Comparison of ENCODE assay signal across 20 cellular contexts in genomic region chr12:1875608-1876007, GRCh38. TPM values are rescaled to one million over a fixed set of nuclear protein-coding genes. Genes with fewer than 3 reads are reported as not detected.
DNase-seq lines count a peak whose midpoint lies in the region; ATAC-seq and TF ChIP-seq lines count a peak whose summit lies in the region.
"Had no signal": no experiment of that assay in that cellular context is flagged by ENCODE, and none has a peak within 500 bp of the region (broad histone marks: within the 10 kb centered on the region; RNA-seq: fewer than 3 reads in every experiment).

No MANE protein-coding gene starts in this region.

- ATAC-seq in heart right ventricle, result no peak
- ATAC-seq in GM21529 (IDR thresholded peaks at IDR 0.05; ENCODE audit: unreplicated experiment), result no peak
- ATAC-seq: GM23338, K562 had no signal

- H3K4me2 ChIP-seq in hepatocyte, result no peak overlapping the region
- H3K4me2 ChIP-seq: GM23338 had no signal

- H3K4me1 Mint-ChIP-seq in osteocyte (ENCODE audit: unreplicated experiment), result no peaks in the 10 kb centered on the region

- no peaks in the 10 kb centered on the region for H3K79me2 ChIP-seq in hepatocyte

- H3K9me3 ChIP-seq in right atrium auricular region (no peaks in the 10 kb centered on the region), heart right ventricle (no peaks in the 10 kb centered on the region), hepatocyte (ENCODE audit: low read depth) (no peaks in the 10 kb centered on the region)
- H3K9me3 ChIP-seq: HAP-1, MG63 had no signal

- no peaks in the 10 kb centered on the region for H4K20me1 ChIP-seq in hepatocyte (ENCODE audit: insufficient read depth, poor library complexity, severe bottlenecking)

- H3K36me3 Mint-ChIP-seq in osteocyte (ENCODE audit: unreplicated experiment), result no peaks in the 10 kb centered on the region

- peak; percentile 34 for DNase-seq in right atrium auricular region (ENCODE audit: low spot score)
- DNase-seq in heart right ventricle, result no peak
- peak; percentile 0 for DNase-seq in hepatocyte (ENCODE audit: low spot score)
- peak; percentile 53 for DNase-seq in osteocyte (ENCODE audit: extremely low spot score, unreplicated experiment)
- no peak for DNase-seq in nucleus accumbens (lab: John Stamatoyannopoulos, UW)
- no peak for DNase-seq in epidermal melanocyte (ENCODE audit: insufficient read length, low spot score)
- DNase-seq: Calu3, HFFc6, MG63, NCI-H1105 treated with DMSO at 0.1 percent for 48 hours, NCI-H2029, NCI-H524 treated with DMSO at 0.1 percent for 48 hours, NCI-H774, SIG-M5 had no signal

- no peak overlapping the region for H3K4me3 ChIP-seq in right atrium auricular region
- H3K4me3 ChIP-seq in heart right ventricle, result no peak overlapping the region
- no peak overlapping the region for H3K4me3 ChIP-seq in hepatocyte
- H3K4me3 ChIP-seq: GM23338, HAP-1, K562, MG63 had no signal

- H3K4me1 ChIP-seq in right atrium auricular region (no peaks in the 10 kb centered on the region), heart right ventricle (no peaks in the 10 kb centered on the region), hepatocyte (ENCODE audit: insufficient read depth) (no peaks in the 10 kb centered on the region)
- H3K4me1 ChIP-seq: HAP-1 had no signal

- no peaks in the 10 kb centered on the region for H3K9me3 Mint-ChIP-seq in osteocyte (ENCODE audit: unreplicated experiment)
- H3K9me3 Mint-ChIP-seq: GM23338 had no signal

- H3K27me3 Mint-ChIP-seq in osteocyte (ENCODE audit: unreplicated experiment), result peaks cover 57% of the 10 kb centered on the region

- TF ChIP-seq CTCF in right atrium auricular region (IDR thresholded peaks at IDR 0.05) (no peak), heart right ventricle (IDR thresholded peaks at IDR 0.05) (no peak), hepatocyte (IDR thresholded peaks at IDR 0.05; ENCODE audit: poor library complexity) (no peak), osteocyte (IDR thresholded peaks at IDR 0.05) (no peak)

- intact Hi-C loops in heart right ventricle (cut with DNase I), result no loop called here

- no peaks in the 10 kb centered on the region for H3K9me2 ChIP-seq in hepatocyte (replicated peaks; ENCODE audit: insufficient read depth)

- H3K27ac ChIP-seq in right atrium auricular region (no peak overlapping the region), heart right ventricle (no peak overlapping the region), hepatocyte (no peak overlapping the region)

- no peak overlapping the region for H2AFZ ChIP-seq in hepatocyte
- H2AFZ ChIP-seq: GM23338 had no signal

- no peak overlapping the region for H3K27ac Mint-ChIP-seq in osteocyte (ENCODE audit: unreplicated experiment)
- H3K27ac Mint-ChIP-seq: GM23338, HFFc6 had no signal

- WGBS in heart right ventricle, 2 donors, result 66 to 79% methylated on average over 6 of the region's 6 CpGs
- 94% methylated on average over 6 of the region's 6 CpGs for WGBS in hepatocyte (ENCODE audit: low lambda C conversion rate, missing lambda C conversion rate)

- H3K36me3 ChIP-seq in right atrium auricular region (no peaks in the 10 kb centered on the region), heart right ventricle (no peaks in the 10 kb centered on the region), hepatocyte (replicated peaks; ENCODE audit: insufficient read depth, low read depth) (no peaks in the 10 kb centered on the region)
- H3K36me3 ChIP-seq: HAP-1, MG63 had no signal

- no peak overlapping the region for H3K4me3 Mint-ChIP-seq in osteocyte (ENCODE audit: unreplicated experiment)
- H3K4me3 Mint-ChIP-seq: GM23338, HFFc6 had no signal

- H3K27me3 ChIP-seq in right atrium auricular region (no peaks in the 10 kb centered on the region), heart right ventricle (peaks cover 0 to 25% (median 4%) of the 10 kb centered on the region in 7 donors), hepatocyte (peaks cover 3% of the 10 kb centered on the region)
- H3K27me3 ChIP-seq: MG63 had no signal

RNA-seq across cellular contexts. Expression of gene CACNA2D4, which starts 42.8 kb away (rescaled TPM):
- total RNA-seq in right atrium auricular region (1 to 10 TPM; 1.6 to 4.1 TPM), heart right ventricle (1 to 10 TPM in 3 of 10 donors, under 1 TPM in 7; 0.19 to 6.2 (median 0.70) TPM), hepatocyte (1.3 and 4.7 TPM in 2 replicates), osteocyte (not detected in 2 replicates)
- polyA plus RNA-seq in heart right ventricle (1 to 10 TPM; 1.4 to 1.7 TPM), hepatocyte (2.1 and 5.7 TPM in 2 replicates)
- total RNA-seq: A172 had no signal

RNA-seq across cellular contexts. Expression of gene LRTM2, which starts 55.2 kb away (rescaled TPM):
- total RNA-seq in right atrium auricular region, result not detected
- total RNA-seq in heart right ventricle, result not detected
- polyA plus RNA-seq in heart right ventricle, result not detected
- total RNA-seq in hepatocyte, result not detected in 2 replicates
- polyA plus RNA-seq in hepatocyte, result not detected in 2 replicates
- not detected in 2 replicates for total RNA-seq in osteocyte
- total RNA-seq: A172, Calu3, GM23338, HFFc6, K562 had no signal
- polyA plus RNA-seq: BJ had no signal

Comparison
In these comparisons a context has a peak if more than half of its experiments do, and no peak if none do; other contexts are left out.
1. DNase-seq: peak in right atrium auricular region (single experiment), hepatocyte (single experiment) and osteocyte (single experiment); none in heart right ventricle (0 of 2), nucleus accumbens (0 of 56) and epidermal melanocyte (single experiment).